1 cellular context compared by ENCODE assay signal in the genomic region with DNA sequence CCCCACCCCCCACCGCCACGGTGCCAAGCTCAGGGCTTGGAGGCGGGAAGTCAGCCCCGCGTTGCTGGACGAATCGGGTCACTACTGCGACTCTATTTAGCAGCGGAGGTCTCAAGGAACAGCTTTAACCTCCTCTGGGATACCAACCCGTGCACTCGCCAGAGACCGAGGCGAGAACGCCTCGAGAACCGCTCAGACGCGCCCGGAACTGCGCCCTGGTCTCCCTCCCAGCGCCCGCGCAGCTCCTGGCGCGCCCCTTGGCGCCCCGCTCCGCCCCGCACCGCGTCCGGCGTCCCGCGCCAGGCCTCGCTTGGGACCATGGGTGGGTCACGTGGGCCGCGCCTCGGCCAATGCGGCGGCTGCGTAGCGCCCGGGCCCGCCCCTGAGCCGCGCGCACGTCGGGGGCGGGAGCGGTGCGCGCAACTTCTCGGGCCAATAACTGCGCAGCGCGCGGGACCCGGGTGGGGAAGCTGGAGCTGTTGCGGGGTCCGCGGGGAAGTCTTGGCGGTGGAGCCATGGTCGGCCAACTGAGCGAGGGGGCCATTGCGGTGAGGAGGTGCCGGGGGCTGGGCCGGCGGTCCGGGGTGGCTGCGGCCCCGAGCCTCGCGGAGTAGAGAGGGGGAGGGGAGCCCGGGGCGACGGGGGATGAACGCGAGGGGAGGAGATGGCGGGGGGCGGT.
TF ChIP-seq lines count a peak whose summit lies in the region.

Gene RPA1 (plus strand): TSS at position 427 of the 679 bp plus-strand sequence. CDS start 89 bp downstream, at position 516.
A gene with protein sequence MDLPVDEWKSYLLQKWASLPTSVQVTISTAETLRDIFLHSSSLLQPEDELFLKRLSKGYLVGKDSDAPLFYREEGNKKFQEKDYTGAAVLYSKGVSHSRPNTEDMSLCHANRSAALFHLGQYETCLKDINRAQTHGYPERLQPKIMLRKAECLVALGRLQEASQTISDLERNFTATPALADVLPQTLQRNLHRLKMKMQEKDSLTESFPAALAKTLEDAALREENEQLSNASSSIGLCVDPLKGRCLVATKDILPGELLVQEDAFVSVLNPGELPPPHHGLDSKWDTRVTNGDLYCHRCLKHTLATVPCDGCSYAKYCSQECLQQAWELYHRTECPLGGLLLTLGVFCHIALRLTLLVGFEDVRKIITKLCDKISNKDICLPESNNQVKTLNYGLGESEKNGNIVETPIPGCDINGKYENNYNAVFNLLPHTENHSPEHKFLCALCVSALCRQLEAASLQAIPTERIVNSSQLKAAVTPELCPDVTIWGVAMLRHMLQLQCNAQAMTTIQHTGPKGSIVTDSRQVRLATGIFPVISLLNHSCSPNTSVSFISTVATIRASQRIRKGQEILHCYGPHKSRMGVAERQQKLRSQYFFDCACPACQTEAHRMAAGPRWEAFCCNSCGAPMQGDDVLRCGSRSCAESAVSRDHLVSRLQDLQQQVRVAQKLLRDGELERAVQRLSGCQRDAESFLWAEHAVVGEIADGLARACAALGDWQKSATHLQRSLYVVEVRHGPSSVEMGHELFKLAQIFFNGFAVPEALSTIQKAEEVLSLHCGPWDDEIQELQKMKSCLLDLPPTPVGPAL (minus strand): TSS at position 324 of the 679 bp plus-strand sequence. CDS start 1,908 bp downstream, outside the sequence.

TF ChIP-seq in K562, 482 proteins besides CTCF, POLR2A, EP300 and RAD21 (continued from another document and continues in another):
- TF ChIP-seq, protein P1, sequence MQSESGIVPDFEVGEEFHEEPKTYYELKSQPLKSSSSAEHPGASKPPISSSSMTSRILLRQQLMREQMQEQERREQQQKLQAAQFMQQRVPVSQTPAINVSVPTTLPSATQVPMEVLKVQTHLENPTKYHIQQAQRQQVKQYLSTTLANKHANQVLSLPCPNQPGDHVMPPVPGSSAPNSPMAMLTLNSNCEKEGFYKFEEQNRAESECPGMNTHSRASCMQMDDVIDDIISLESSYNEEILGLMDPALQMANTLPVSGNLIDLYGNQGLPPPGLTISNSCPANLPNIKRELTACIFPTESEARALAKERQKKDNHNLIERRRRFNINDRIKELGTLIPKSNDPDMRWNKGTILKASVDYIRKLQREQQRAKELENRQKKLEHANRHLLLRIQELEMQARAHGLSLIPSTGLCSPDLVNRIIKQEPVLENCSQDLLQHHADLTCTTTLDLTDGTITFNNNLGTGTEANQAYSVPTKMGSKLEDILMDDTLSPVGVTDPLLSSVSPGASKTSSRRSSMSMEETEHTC (IDR thresholded peaks at IDR 0.05) = no peak
- TF ChIP-seq ZNF76 (CRISPR knock-in tag; IDR thresholded peaks at IDR 0.05; ENCODE audit: borderline replicate concordance) = no peak
- TF ChIP-seq ZFX (CRISPR knock-in tag; IDR thresholded peaks at IDR 0.05) = peak; percentile 71
- TF ChIP-seq CCNT2 (IDR thresholded peaks at IDR 0.05; ENCODE audit: borderline replicate concordance, extremely low read depth, insufficient read length, low read depth, low read length) = peak; percentile 50
- TF ChIP-seq GATAD2A (IDR thresholded peaks at IDR 0.05) = no peak
- TF ChIP-seq PPARD (CRISPR knock-in tag; IDR thresholded peaks at IDR 0.05) = no peak
- TF ChIP-seq XRCC4 (IDR thresholded peaks at IDR 0.05; ENCODE audit: extremely low read depth, insufficient read depth, insufficient read length) = no peak
- TF ChIP-seq, protein P2, sequence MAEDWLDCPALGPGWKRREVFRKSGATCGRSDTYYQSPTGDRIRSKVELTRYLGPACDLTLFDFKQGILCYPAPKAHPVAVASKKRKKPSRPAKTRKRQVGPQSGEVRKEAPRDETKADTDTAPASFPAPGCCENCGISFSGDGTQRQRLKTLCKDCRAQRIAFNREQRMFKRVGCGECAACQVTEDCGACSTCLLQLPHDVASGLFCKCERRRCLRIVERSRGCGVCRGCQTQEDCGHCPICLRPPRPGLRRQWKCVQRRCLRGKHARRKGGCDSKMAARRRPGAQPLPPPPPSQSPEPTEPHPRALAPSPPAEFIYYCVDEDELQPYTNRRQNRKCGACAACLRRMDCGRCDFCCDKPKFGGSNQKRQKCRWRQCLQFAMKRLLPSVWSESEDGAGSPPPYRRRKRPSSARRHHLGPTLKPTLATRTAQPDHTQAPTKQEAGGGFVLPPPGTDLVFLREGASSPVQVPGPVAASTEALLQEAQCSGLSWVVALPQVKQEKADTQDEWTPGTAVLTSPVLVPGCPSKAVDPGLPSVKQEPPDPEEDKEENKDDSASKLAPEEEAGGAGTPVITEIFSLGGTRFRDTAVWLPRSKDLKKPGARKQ (CRISPR knock-in tag; IDR thresholded peaks at IDR 0.05) = no peak
- no peak for TF ChIP-seq ETS2 (tag; IDR thresholded peaks at IDR 0.05; ENCODE audit: borderline replicate concordance, poor library complexity, severe bottlenecking)
- peak; percentile 43; the same call in 1 of the 2 replicates for TF ChIP-seq EP400 (IDR thresholded peaks at IDR 0.05)
- TF ChIP-seq MYC (IDR thresholded peaks at IDR 0.05; ENCODE audit: low read depth, low read length) = peak; percentile 46; the same call in 1 of the 2 replicates
- TF ChIP-seq MYC (CRISPR knock-in tag; IDR thresholded peaks at IDR 0.05; ENCODE audit: borderline replicate concordance, low read depth) = no peak
- TF ChIP-seq, protein P3, sequence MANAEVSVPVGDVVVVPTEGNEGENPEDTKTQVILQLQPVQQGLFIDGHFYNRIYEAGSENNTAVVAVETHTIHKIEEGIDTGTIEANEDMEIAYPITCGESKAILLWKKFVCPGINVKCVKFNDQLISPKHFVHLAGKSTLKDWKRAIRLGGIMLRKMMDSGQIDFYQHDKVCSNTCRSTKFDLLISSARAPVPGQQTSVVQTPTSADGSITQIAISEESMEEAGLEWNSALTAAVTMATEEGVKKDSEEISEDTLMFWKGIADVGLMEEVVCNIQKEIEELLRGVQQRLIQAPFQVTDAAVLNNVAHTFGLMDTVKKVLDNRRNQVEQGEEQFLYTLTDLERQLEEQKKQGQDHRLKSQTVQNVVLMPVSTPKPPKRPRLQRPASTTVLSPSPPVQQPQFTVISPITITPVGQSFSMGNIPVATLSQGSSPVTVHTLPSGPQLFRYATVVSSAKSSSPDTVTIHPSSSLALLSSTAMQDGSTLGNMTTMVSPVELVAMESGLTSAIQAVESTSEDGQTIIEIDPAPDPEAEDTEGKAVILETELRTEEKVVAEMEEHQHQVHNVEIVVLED (CRISPR knock-in tag; IDR thresholded peaks at IDR 0.05) = peak; percentile 91
- TF ChIP-seq PATZ1 (CRISPR knock-in tag; IDR thresholded peaks at IDR 0.05; ENCODE audit: borderline replicate concordance) = no peak
- no peak for TF ChIP-seq ARID1B (IDR thresholded peaks at IDR 0.05)
- peak; percentile 74 for TF ChIP-seq CREM (IDR thresholded peaks at IDR 0.05; ENCODE audit: low read depth)
- TF ChIP-seq HCFC1 (IDR thresholded peaks at IDR 0.05; ENCODE audit: low read depth, low read length) = peak; percentile 48; the same call in 1 of the 2 replicates
- TF ChIP-seq NR0B1 (IDR thresholded peaks at IDR 0.05; ENCODE audit: partially characterized antibody) = no peak
- peak; percentile 94 for TF ChIP-seq RB1 (IDR thresholded peaks at IDR 0.05; ENCODE audit: low read depth)
- TF ChIP-seq ZKSCAN1 (IDR thresholded peaks at IDR 0.05; ENCODE audit: low read depth, low read length) = no peak
- no peak for TF ChIP-seq MXI1 (IDR thresholded peaks at IDR 0.05; ENCODE audit: low read depth, low read length)
- TF ChIP-seq TBP (optimal IDR thresholded peaks at IDR 0.05; ENCODE audit: low read depth, low read length) = peak; percentile 49
- TF ChIP-seq NONO (IDR thresholded peaks at IDR 0.05; ENCODE audit: low read depth in 2 of 2, low read length in 1 of 2) = peak in 1 of 2 experiments; percentile 19; a peak in 1 of 4 replicates
- TF ChIP-seq CTBP1 (IDR thresholded peaks at IDR 0.05; ENCODE audit: borderline replicate concordance) = peak; percentile 96
- TF ChIP-seq EGR1 (conservative IDR thresholded peaks at IDR 0.05) = peak; percentile 34; the same call in 1 of the 2 replicates
- no peak for TF ChIP-seq ZBTB49 (CRISPR knock-in tag; IDR thresholded peaks at IDR 0.05; ENCODE audit: borderline replicate concordance)
- TF ChIP-seq GABPA (tag; conservative IDR thresholded peaks at IDR 0.05; ENCODE audit: low read depth) = no peak
- TF ChIP-seq TFAM (CRISPR knock-in tag; conservative IDR thresholded peaks at IDR 0.05) = no peak
- TF ChIP-seq ZNF780A (CRISPR knock-in tag; IDR thresholded peaks at IDR 0.05) = no peak
- TF ChIP-seq, protein P4, sequence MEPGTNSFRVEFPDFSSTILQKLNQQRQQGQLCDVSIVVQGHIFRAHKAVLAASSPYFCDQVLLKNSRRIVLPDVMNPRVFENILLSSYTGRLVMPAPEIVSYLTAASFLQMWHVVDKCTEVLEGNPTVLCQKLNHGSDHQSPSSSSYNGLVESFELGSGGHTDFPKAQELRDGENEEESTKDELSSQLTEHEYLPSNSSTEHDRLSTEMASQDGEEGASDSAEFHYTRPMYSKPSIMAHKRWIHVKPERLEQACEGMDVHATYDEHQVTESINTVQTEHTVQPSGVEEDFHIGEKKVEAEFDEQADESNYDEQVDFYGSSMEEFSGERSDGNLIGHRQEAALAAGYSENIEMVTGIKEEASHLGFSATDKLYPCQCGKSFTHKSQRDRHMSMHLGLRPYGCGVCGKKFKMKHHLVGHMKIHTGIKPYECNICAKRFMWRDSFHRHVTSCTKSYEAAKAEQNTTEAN (CRISPR knock-in tag; IDR thresholded peaks at IDR 0.05) = no peak
- peak in 1 of 2 experiments; percentile 74; a peak in 2 of 4 replicates for TF ChIP-seq MAZ (CRISPR knock-in tag; conservative IDR thresholded peaks at IDR 0.05 in 1 of 2, IDR thresholded peaks at IDR 0.05 in 1 of 2)
- no peak for TF ChIP-seq ESRRA (IDR thresholded peaks at IDR 0.05; ENCODE audit: borderline replicate concordance, low read depth)
- no peak for TF ChIP-seq ZNF699 (CRISPR knock-in tag; IDR thresholded peaks at IDR 0.05; ENCODE audit: insufficient replicate concordance)
- TF ChIP-seq ZNF75A (CRISPR knock-in tag; IDR thresholded peaks at IDR 0.05) = no peak
- TF ChIP-seq, protein P5, sequence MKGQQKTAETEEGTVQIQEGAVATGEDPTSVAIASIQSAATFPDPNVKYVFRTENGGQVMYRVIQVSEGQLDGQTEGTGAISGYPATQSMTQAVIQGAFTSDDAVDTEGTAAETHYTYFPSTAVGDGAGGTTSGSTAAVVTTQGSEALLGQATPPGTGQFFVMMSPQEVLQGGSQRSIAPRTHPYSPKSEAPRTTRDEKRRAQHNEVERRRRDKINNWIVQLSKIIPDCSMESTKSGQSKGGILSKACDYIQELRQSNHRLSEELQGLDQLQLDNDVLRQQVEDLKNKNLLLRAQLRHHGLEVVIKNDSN (CRISPR knock-in tag; IDR thresholded peaks at IDR 0.05) = peak; percentile 90
- TF ChIP-seq SRSF7 (optimal IDR thresholded peaks at IDR 0.05; ENCODE audit: low read depth, low read length) = no peak
- no peak for TF ChIP-seq KAT8 (IDR thresholded peaks at IDR 0.05; ENCODE audit: low read depth)
- no peak for TF ChIP-seq CSDE1 (IDR thresholded peaks at IDR 0.05)
- TF ChIP-seq, protein P6, sequence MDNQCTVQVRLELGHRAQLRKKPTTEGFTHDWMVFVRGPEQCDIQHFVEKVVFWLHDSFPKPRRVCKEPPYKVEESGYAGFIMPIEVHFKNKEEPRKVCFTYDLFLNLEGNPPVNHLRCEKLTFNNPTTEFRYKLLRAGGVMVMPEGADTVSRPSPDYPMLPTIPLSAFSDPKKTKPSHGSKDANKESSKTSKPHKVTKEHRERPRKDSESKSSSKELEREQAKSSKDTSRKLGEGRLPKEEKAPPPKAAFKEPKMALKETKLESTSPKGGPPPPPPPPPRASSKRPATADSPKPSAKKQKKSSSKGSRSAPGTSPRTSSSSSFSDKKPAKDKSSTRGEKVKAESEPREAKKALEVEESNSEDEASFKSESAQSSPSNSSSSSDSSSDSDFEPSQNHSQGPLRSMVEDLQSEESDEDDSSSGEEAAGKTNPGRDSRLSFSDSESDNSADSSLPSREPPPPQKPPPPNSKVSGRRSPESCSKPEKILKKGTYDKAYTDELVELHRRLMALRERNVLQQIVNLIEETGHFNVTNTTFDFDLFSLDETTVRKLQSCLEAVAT (IDR thresholded peaks at IDR 0.05) = no peak
- TF ChIP-seq ID3 (CRISPR knock-in tag; IDR thresholded peaks at IDR 0.05) = no peak
- TF ChIP-seq ID3 (tag; IDR thresholded peaks at IDR 0.05) = no peak
- no peak for TF ChIP-seq ZC3H4 (CRISPR knock-in tag; IDR thresholded peaks at IDR 0.05; ENCODE audit: borderline replicate concordance)
